Comparison of ENCODE assay signal across 1 cellular context in the genomic region with DNA sequence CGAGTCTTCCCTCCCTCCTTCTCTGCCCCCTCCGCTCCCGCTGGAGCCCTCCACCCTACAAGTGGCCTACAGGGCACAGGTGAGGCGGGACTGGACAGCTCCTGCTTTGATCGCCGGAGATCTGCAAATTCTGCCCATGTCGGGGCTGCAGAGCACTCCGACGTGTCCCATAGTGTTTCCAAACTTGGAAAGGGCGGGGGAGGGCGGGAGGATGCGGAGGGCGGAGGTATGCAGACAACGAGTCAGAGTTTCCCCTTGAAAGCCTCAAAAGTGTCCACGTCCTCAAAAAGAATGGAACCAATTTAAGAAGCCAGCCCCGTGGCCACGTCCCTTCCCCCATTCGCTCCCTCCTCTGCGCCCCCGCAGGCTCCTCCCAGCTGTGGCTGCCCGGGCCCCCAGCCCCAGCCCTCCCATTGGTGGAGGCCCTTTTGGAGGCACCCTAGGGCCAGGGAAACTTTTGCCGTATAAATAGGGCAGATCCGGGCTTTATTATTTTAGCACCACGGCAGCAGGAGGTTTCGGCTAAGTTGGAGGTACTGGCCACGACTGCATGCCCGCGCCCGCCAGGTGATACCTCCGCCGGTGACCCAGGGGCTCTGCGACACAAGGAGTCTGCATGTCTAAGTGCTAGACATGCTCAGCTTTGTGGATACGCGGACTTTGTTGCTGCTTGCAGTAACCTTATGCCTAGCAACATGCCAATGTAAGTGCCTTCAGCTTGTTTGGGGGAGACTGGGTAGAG.
TF ChIP-seq lines count a peak whose summit lies in the region.

A gene (plus strand): TSS at position 497 of the 742 bp plus-strand sequence. CDS start 137 bp downstream, at position 634.

TF ChIP-seq in H1, 55 proteins besides CTCF, POLR2A, EP300 and RAD21:
- TF ChIP-seq TBP (IDR thresholded peaks at IDR 0.05; ENCODE audit: low read depth, low read length), result peak; percentile 19; the same call in 1 of the 2 replicates
- TF ChIP-seq KDM4A (IDR thresholded peaks at IDR 0.05; ENCODE audit: low read depth, low read length, severe bottlenecking), result peak; percentile 24
- no peak for TF ChIP-seq EGR1 (IDR thresholded peaks at IDR 0.05; ENCODE audit: borderline replicate concordance, low read depth, low read length)
- peak; percentile 18 for TF ChIP-seq ASH2L (IDR thresholded peaks at IDR 0.05; ENCODE audit: low read length)
- TF ChIP-seq CREB1 (IDR thresholded peaks at IDR 0.05), result 0 out of 2 replicates have a peak, but pooled peaks have one; percentile 8
- TF ChIP-seq RBBP5 (IDR thresholded peaks at IDR 0.05; ENCODE audit: borderline replicate concordance, low read depth, low read length), result peak; percentile 36; the same call in 1 of the 2 replicates
- TF ChIP-seq SIX5 (IDR thresholded peaks at IDR 0.05; ENCODE audit: low read depth, low read length), result no peak
- no peak for TF ChIP-seq FOSL1 (IDR thresholded peaks at IDR 0.05; ENCODE audit: insufficient read depth, low read depth, low read length)
- TF ChIP-seq TAF1 (IDR thresholded peaks at IDR 0.05; ENCODE audit: low read depth, low read length), result 0 out of 2 replicates have a peak, but pooled peaks have one; percentile 40
- 0 out of 2 replicates have a peak, but pooled peaks have one; percentile 2 for TF ChIP-seq CHD2 (IDR thresholded peaks at IDR 0.05; ENCODE audit: low read length)
- TF ChIP-seq, protein P1, sequence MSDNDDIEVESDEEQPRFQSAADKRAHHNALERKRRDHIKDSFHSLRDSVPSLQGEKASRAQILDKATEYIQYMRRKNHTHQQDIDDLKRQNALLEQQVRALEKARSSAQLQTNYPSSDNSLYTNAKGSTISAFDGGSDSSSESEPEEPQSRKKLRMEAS (IDR thresholded peaks at IDR 0.05), result peak; percentile 34; the same call in 1 of the 2 replicates
- peak; percentile 70 to 84; a peak in 2 of 4 replicates for TF ChIP-seq SIN3A (conservative IDR thresholded peaks at IDR 0.05 in 1 of 2, IDR thresholded peaks at IDR 0.05 in 1 of 2; ENCODE audit: low read depth in 1 of 2, low read length in 2 of 2)
TF ChIP-seq in H1: peak in this region for 9.
